13 cellular contexts compared by ENCODE assay signal in the genomic region with DNA sequence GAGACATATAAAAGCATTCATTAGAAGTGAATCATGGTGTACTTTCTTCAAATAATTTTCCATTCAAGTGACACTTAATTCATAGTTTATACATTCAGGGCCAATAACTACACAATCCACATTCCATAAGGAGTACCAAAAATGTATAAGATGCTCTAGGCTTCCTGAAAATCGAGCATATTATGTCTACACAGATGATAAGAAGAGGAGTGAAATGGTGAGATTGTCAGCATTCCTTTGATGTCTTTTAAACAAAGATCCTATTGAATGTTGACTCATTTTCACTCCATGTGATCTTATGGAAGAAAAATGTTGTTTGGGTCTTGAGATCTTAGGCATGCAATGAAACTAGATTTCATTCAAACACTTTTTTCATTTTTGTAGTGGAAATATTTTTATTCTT.
DNase-seq lines count a peak whose midpoint lies in the region; ATAC-seq and TF ChIP-seq lines count a peak whose summit lies in the region.
"Had no signal": no experiment of that assay in that cellular context is flagged by ENCODE, and none has a peak within 500 bp of the region (broad histone marks: within the 10 kb centered on the region; RNA-seq: fewer than 3 reads in every experiment).

No MANE protein-coding gene starts in this region.

- no peaks in the 10 kb centered on the region for H3K27me3 Mint-ChIP-seq in osteocyte (ENCODE audit: unreplicated experiment)
- H3K27me3 Mint-ChIP-seq: activated CD4-positive, alpha-beta T cell treated with anti-CD3 and anti-CD28 coated beads for 36 hours; central memory CD8-positive, alpha-beta T cell had no signal

- DNase-seq in Daoy (ENCODE audit: low read depth), result peak; percentile 79
- DNase-seq in RPMI7951 (ENCODE audit: low read depth), result peak; percentile 60
- DNase-seq in epithelial cell of proximal tubule (ENCODE audit: low read depth), result peak; percentile 26
- DNase-seq in osteocyte (ENCODE audit: extremely low spot score, unreplicated experiment), result no peak
- DNase-seq in CD1c-positive myeloid dendritic cell (ENCODE audit: extremely low spot score), result no peak
- no peak for DNase-seq in pons (ENCODE audit: low spot score)
- DNase-seq in stimulated activated naive CD4-positive, alpha-beta T cell treated with Interleukin-2 at 50 U/mL for 16 hours (lab: John Stamatoyannopoulos, UW), result no peak
- DNase-seq: activated CD4-positive, alpha-beta T cell treated with anti-CD3 and anti-CD28 coated beads for 36 hours; GOT3; NCI-H1694; T-helper 1 cell had no signal

- H3K27ac Mint-ChIP-seq in osteocyte (ENCODE audit: unreplicated experiment), result peak overlapping the region; percentile 86
- H3K27ac Mint-ChIP-seq: activated CD4-positive, alpha-beta T cell treated with anti-CD3 and anti-CD28 coated beads for 36 hours had no signal

- no peaks in the 10 kb centered on the region for H3K36me3 Mint-ChIP-seq in osteocyte (ENCODE audit: unreplicated experiment)

- no peak for ATAC-seq in HG02981 (IDR thresholded peaks at IDR 0.05; ENCODE audit: unreplicated experiment)
- ATAC-seq: activated CD4-positive, alpha-beta T cell treated with anti-CD3 and anti-CD28 coated beads for 36 hours had no signal

- peaks cover 36% of the 10 kb centered on the region for H3K4me1 Mint-ChIP-seq in osteocyte (ENCODE audit: unreplicated experiment)
- H3K4me1 Mint-ChIP-seq: activated CD4-positive, alpha-beta T cell treated with anti-CD3 and anti-CD28 coated beads for 36 hours; central memory CD8-positive, alpha-beta T cell had no signal

- H3K4me3 Mint-ChIP-seq in osteocyte (ENCODE audit: unreplicated experiment), result no peak overlapping the region
- H3K4me3 Mint-ChIP-seq: activated CD4-positive, alpha-beta T cell treated with anti-CD3 and anti-CD28 coated beads for 36 hours; central memory CD8-positive, alpha-beta T cell had no signal

- TF ChIP-seq CTCF in epithelial cell of proximal tubule (conservative IDR thresholded peaks at IDR 0.05; ENCODE audit: low read depth, low read length) (no peak), osteocyte (IDR thresholded peaks at IDR 0.05) (no peak)

- no peak overlapping the region for H3K4me3 ChIP-seq in epithelial cell of proximal tubule (ENCODE audit: low read depth, low read length)

- H3K9me3 Mint-ChIP-seq in osteocyte (ENCODE audit: unreplicated experiment), result no peaks in the 10 kb centered on the region

Comparison
In these comparisons a context has a peak if more than half of its experiments do, and no peak if none do; other contexts are left out.
1. DNase-seq: peak in Daoy (single experiment), RPMI7951 (single experiment) and epithelial cell of proximal tubule (single experiment); none in osteocyte (single experiment), CD1c-positive myeloid dendritic cell (single experiment), pons (single experiment) and stimulated activated naive CD4-positive, alpha-beta T cell treated with Interleukin-2 at 50 U/mL for 16 hours (single experiment).